2 cellular contexts compared by ENCODE assay signal in the genomic region with DNA sequence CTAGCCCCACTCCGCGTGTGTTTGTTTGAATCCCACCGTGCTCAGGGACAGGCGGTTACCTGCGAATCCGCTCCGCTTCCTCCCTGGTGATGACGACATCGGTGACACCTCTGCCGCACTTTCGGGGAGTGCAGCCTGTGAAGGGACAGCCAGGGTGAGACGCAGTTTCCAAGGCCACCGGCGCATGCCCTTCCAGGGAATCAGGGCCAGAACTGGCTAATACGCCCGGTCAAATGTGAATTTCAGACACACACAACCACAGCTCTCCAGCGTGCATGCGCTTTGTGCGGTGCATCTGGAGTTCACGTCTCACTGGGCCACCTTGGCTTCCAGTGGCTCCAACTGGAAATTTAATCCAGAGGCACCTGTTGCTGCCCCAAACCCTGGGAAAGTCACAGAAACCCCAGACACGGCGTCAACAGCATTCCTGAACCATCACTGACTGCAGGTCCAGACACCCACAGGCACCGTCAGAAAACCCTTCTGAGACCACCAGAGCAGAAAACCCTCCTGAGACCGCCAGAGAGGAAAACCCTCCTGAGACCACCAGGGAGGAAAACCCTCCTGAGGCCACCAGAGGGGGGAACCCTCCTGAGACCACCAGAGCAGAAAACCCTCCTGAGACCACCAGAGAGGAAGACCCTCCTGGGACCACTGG.
TF ChIP-seq lines count a peak whose summit lies in the region.

No MANE protein-coding gene starts in this region.

TF ChIP-seq in H1, 55 proteins besides CTCF, POLR2A, EP300 and RAD21:
- TF ChIP-seq SP2 (IDR thresholded peaks at IDR 0.05; ENCODE audit: low read length) (no peak), SP1 (IDR thresholded peaks at IDR 0.05; ENCODE audit: low read depth, low read length) (no peak), CHD1 (IDR thresholded peaks at IDR 0.05; ENCODE audit: low read depth, low read length) (no peak)

TF ChIP-seq in SK-N-SH, 30 proteins besides CTCF, POLR2A, EP300 and RAD21:
- no peak for TF ChIP-seq TCF12 (IDR thresholded peaks at IDR 0.05)
- TF ChIP-seq IRF3 (IDR thresholded peaks at IDR 0.05; ENCODE audit: low read depth, low read length): no peak
- TF ChIP-seq NRF1 (IDR thresholded peaks at IDR 0.05; ENCODE audit: low read depth, low read length): no peak
- TF ChIP-seq SMC3 (IDR thresholded peaks at IDR 0.05; ENCODE audit: low read depth, low read length): no peak
- no peak for TF ChIP-seq REST (IDR thresholded peaks at IDR 0.05; ENCODE audit: low read depth, low read length)
- no peak for TF ChIP-seq FOSL2 (IDR thresholded peaks at IDR 0.05; ENCODE audit: borderline replicate concordance, low read depth)
- TF ChIP-seq CHD2 (IDR thresholded peaks at IDR 0.05; ENCODE audit: low read length, partially characterized antibody): no peak
- no peak for TF ChIP-seq ZBTB33 (IDR thresholded peaks at IDR 0.05; ENCODE audit: borderline replicate concordance, low read depth)
- TF ChIP-seq EZH2phosphoT487 (IDR thresholded peaks at IDR 0.05; ENCODE audit: borderline replicate concordance, low read depth): no peak
- no peak for TF ChIP-seq RXRA (IDR thresholded peaks at IDR 0.05; ENCODE audit: borderline replicate concordance, low read depth)
- TF ChIP-seq MAX (IDR thresholded peaks at IDR 0.05; ENCODE audit: low read depth): no peak
- TF ChIP-seq MEF2A (IDR thresholded peaks at IDR 0.05; ENCODE audit: borderline replicate concordance, low read depth): no peak
- TF ChIP-seq NFIC (IDR thresholded peaks at IDR 0.05; ENCODE audit: borderline replicate concordance): no peak
- no peak for TF ChIP-seq MXI1 (IDR thresholded peaks at IDR 0.05; ENCODE audit: low read depth, low read length)
- TF ChIP-seq ELF1 (IDR thresholded peaks at IDR 0.05): no peak
- TF ChIP-seq, protein P1, sequence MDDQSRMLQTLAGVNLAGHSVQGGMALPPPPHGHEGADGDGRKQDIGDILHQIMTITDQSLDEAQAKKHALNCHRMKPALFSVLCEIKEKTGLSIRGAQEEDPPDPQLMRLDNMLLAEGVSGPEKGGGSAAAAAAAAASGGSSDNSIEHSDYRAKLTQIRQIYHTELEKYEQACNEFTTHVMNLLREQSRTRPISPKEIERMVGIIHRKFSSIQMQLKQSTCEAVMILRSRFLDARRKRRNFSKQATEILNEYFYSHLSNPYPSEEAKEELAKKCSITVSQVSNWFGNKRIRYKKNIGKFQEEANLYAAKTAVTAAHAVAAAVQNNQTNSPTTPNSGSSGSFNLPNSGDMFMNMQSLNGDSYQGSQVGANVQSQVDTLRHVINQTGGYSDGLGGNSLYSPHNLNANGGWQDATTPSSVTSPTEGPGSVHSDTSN (IDR thresholded peaks at IDR 0.05): no peak
- no peak for TF ChIP-seq JUND (IDR thresholded peaks at IDR 0.05)
